ENCODE assay signal across 8 cellular contexts in genomic region chr15:80780416-80781221, GRCh38. TPM values are rescaled to one million over a fixed set of nuclear protein-coding genes. Genes with fewer than 3 reads are reported as not detected.
A peak's percentile ranks its signal among the peaks of the same experiment; 100 is the strongest.
DNase-seq lines count a peak whose midpoint lies in the region; ATAC-seq and TF ChIP-seq lines count a peak whose summit lies in the region.

No MANE protein-coding gene starts in this region.

- 4% methylated on average over 40 of the region's 40 CpGs for whole genome bisulfite sequencing in right cardiac atrium
- WGBS in spleen, 5 donors = 6 to 20% (median 6%) methylated on average over 17 to 40 of the region's 40 CpGs

- no peak for TF ChIP-seq POLR2A in spleen (IDR thresholded peaks at IDR 0.05)

- TF ChIP-seq CTCF in spleen (IDR thresholded peaks at IDR 0.05 in 8 of 11, conservative IDR thresholded peaks at IDR 0.05 in 3 of 11) = peak in 1 of 11 experiments; percentile 10

- H3K36me3 Mint-ChIP-seq in activated naive CD4-positive, alpha-beta T cell treated with anti-CD3 and anti-CD28 coated beads for 36 hours (ENCODE audit: low read depth) = no peaks in the 10 kb centered on the region

- H3K27ac Mint-ChIP-seq in activated naive CD4-positive, alpha-beta T cell treated with anti-CD3 and anti-CD28 coated beads for 36 hours = no peak overlapping the region

- H3K27me3 Mint-ChIP-seq in activated naive CD4-positive, alpha-beta T cell treated with anti-CD3 and anti-CD28 coated beads for 36 hours (ENCODE audit: low read depth) = peaks cover 25% of the 10 kb centered on the region

- H3K4me3 ChIP-seq in right cardiac atrium (ENCODE audit: low read length) (no peak overlapping the region), spleen (peak overlapping the region in 7 of 8 donors; percentile 34 to 63 (median 47))

- peaks cover 6% of the 10 kb centered on the region for H3K4me1 ChIP-seq in right cardiac atrium (ENCODE audit: control insufficient read depth, insufficient read depth, low read length)
- peaks cover 16 to 55% (median 34%) of the 10 kb centered on the region in 6 donors for H3K4me1 ChIP-seq in spleen

- H3K27ac ChIP-seq in right cardiac atrium (ENCODE audit: low read length) (no peak overlapping the region), spleen (no peak overlapping the region)

- H3K9me3 Mint-ChIP-seq in activated naive CD4-positive, alpha-beta T cell treated with anti-CD3 and anti-CD28 coated beads for 36 hours = no peaks in the 10 kb centered on the region

- H3K9me3 ChIP-seq in right cardiac atrium (ENCODE audit: control insufficient read depth, low read length) (no peaks in the 10 kb centered on the region), spleen (no peaks in the 10 kb centered on the region)

- DNase-seq in stimulated activated CD4-positive, alpha-beta T cell treated with anti-CD3 and anti-CD28 coated beads, Interleukin-4, amount 100 ng/mL, for 1 hour = peak; percentile 43
- DNase-seq in stimulated activated CD4-positive, alpha-beta T cell treated with anti-CD3 and anti-CD28 coated beads, Interleukin-4, amount 100 ng/mL, for 24 hours = no peak
- DNase-seq in activated naive CD4-positive, alpha-beta T cell treated with anti-CD3 and anti-CD28 coated beads for 36 hours = peak; percentile 51
- DNase-seq in right cardiac atrium (peak; percentile 72 to 89 (median 85)), spleen (no peak), NCI-H345 (lab: John Stamatoyannopoulos, UW) (no peak), NOMO-1 treated with dmso at 0.1 percent for 144 hours (lab: John Stamatoyannopoulos, UW; ENCODE audit: unreplicated experiment) (no peak), NCI-H2227 (lab: John Stamatoyannopoulos, UW; ENCODE audit: unreplicated experiment) (no peak)

- CTCF ChIA-PET in activated naive CD4-positive, alpha-beta T cell treated with anti-CD3 and anti-CD28 coated beads for 36 hours (lab: Charles Lee) = interaction anchor here (0.8 to 2.5 kb wide), 7 partner anchors 9 to 323 kb away, joined by 3 to 19 read pairs (median 3); no protein-coding TSS in a partner anchor

- H3K4me1 Mint-ChIP-seq in activated naive CD4-positive, alpha-beta T cell treated with anti-CD3 and anti-CD28 coated beads for 36 hours (ENCODE audit: low read depth) = peaks cover 21% of the 10 kb centered on the region

- H3K4me3 Mint-ChIP-seq in activated naive CD4-positive, alpha-beta T cell treated with anti-CD3 and anti-CD28 coated beads for 36 hours = no peak overlapping the region

- H3K27me3 ChIP-seq in right cardiac atrium (ENCODE audit: control insufficient read depth, insufficient read depth) (no peaks in the 10 kb centered on the region), spleen (replicated peaks in 1 of 7) (peaks cover 0 to 64% (median 25%) of the 10 kb centered on the region in 7 donors)

- no peaks in the 10 kb centered on the region for H3K36me3 ChIP-seq in spleen

- peak; percentile 48 to 64 for ATAC-seq in right cardiac atrium

- intact Hi-C loops in activated naive CD4-positive, alpha-beta T cell treated with anti-CD3 and anti-CD28 coated beads for 36 hours (cut with micrococcal nuclease) = loop anchor here (10.0 kb wide), 1 partner anchor 74 kb away; no protein-coding TSS in a partner anchor
- intact Hi-C loops in right cardiac atrium (cut with DNase I) = loop anchor here in 1 of 4 donors (10.0 kb wide), 1 partner anchor 184 kb away; no protein-coding TSS in a partner anchor
- intact Hi-C loops in spleen (cut with DNase I; ENCODE audit: low total_unique reads) = no loop called here

RNA-seq across cellular contexts. Expression of gene CEMIP, which starts 1.4 kb away (rescaled TPM):
- not detected for total RNA-seq in activated naive CD4-positive, alpha-beta T cell treated with anti-CD3 and anti-CD28 coated beads for 36 hours
- total RNA-seq in right cardiac atrium (1 to 10 TPM; 1.1 to 3.9 (median 2.7) TPM), spleen (1 to 10 TPM in 5 of 7 donors, under 1 TPM in 1, not detected in 1; 0.34 to 3.0 (median 2.0) TPM)
- polyA plus RNA-seq in right cardiac atrium (0.23 TPM), spleen (under 1 TPM; 0.20 to 0.46 (median 0.22) TPM)

Comparison
In these comparisons a context has a peak if more than half of its experiments do, and no peak if none do; other contexts are left out.
1. DNase-seq: peak in stimulated activated CD4-positive, alpha-beta T cell treated with anti-CD3 and anti-CD28 coated beads, Interleukin-4, amount 100 ng/mL, for 1 hour (single experiment), activated naive CD4-positive, alpha-beta T cell treated with anti-CD3 and anti-CD28 coated beads for 36 hours (single experiment) and right cardiac atrium (3 of 3); none in stimulated activated CD4-positive, alpha-beta T cell treated with anti-CD3 and anti-CD28 coated beads, Interleukin-4, amount 100 ng/mL, for 24 hours (single experiment), spleen (single experiment), NCI-H345 (single experiment), NOMO-1 treated with dmso at 0.1 percent for 144 hours (single experiment) and NCI-H2227 (single experiment).